ENCODE assay signal across 8 cellular contexts in the genomic region with DNA sequence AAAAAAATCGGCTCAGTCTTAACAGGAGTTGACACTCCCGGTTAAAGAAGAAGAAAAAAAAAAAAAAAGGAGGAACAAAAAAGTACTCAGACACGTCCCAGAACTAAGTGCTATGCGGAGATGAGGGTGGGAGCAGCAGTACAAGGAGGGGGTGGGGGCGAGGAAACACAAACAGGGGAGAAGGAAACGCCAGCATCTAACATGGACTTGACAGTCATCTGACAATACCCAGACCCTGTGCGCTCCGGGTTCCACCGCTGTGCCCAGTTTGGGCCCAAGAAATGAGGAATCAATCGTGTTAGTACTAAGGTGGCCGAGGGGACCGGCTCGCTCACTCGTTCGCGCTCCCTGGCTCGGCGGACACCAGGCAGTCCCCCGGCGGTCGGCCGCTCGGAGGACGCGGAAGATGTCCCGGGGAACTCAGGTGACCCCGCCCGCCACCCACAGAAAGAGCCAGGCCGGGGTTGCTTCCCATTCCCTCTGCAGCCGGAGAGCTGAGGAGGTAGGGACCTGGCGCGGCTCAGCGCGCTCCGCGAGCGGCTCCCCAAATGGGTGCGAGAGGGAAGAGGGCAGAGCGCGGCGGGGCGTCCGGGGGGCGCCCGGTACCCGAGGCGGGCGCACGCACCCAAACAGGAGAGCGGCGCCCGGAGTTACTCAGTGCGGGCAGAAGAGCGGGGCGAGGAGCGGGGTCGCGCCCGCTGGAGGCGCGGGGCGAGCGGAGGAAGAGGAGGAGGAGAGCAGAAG. TPM values are rescaled to one million over a fixed set of nuclear protein-coding genes. Genes with fewer than 3 reads are reported as not detected.
A peak's percentile ranks its signal among the peaks of the same experiment; 100 is the strongest.
DNase-seq lines count a peak whose midpoint lies in the region; ATAC-seq and TF ChIP-seq lines count a peak whose summit lies in the region.

No MANE protein-coding gene starts in this region.

- no peaks in the 10 kb centered on the region for H3K36me3 ChIP-seq in hepatocyte (replicated peaks; ENCODE audit: insufficient read depth, low read depth)
- H3K36me3 ChIP-seq in spleen, result no peaks in the 10 kb centered on the region

- DNase-seq in NCI-H82 (lab: John Stamatoyannopoulos, UW), result peak; percentile 29
- no peak for DNase-seq in NCI-H82 treated with DMSO at 0.1 percent for 48 hours (lab: John Stamatoyannopoulos, UW; ENCODE audit: unreplicated experiment)
- DNase-seq in activated naive CD4-positive, alpha-beta T cell treated with anti-CD3 and anti-CD28 coated beads, Interleukin-2, amount 50 U/mL, for 16 hours, result peak; percentile 26
- peak; percentile 36 for DNase-seq in hepatocyte (ENCODE audit: low spot score)
- DNase-seq in spleen, result no peak

- H2AFZ ChIP-seq in hepatocyte, result peak overlapping the region; percentile 63

- intact Hi-C loops in spleen (cut with DNase I; ENCODE audit: low total_unique reads), result no loop called here

- no peak for TF ChIP-seq POLR2A in spleen (IDR thresholded peaks at IDR 0.05)

- ATAC-seq in GM19397 (IDR thresholded peaks at IDR 0.05; ENCODE audit: unreplicated experiment) (no peak), HG02884 (IDR thresholded peaks at IDR 0.05; ENCODE audit: unreplicated experiment) (no peak), GM18861 (IDR thresholded peaks at IDR 0.05; ENCODE audit: unreplicated experiment) (no peak)

- H3K4me3 ChIP-seq in hepatocyte (peak overlapping the region; percentile 87), spleen (peak overlapping the region; percentile 75 to 91 (median 85))

- peaks cover 19% of the 10 kb centered on the region for H3K4me1 ChIP-seq in hepatocyte (ENCODE audit: insufficient read depth)
- H3K4me1 ChIP-seq in spleen, result peaks cover 14 to 81% (median 44%) of the 10 kb centered on the region in 6 donors

- H3K4me2 ChIP-seq in hepatocyte, result peak overlapping the region; percentile 99

- TF ChIP-seq CTCF in hepatocyte (IDR thresholded peaks at IDR 0.05; ENCODE audit: poor library complexity) (no peak), spleen (IDR thresholded peaks at IDR 0.05 in 8 of 11, conservative IDR thresholded peaks at IDR 0.05 in 3 of 11) (no peak)

- WGBS in hepatocyte (ENCODE audit: low lambda C conversion rate, missing lambda C conversion rate), result 1% methylated on average over 51 of the region's 63 CpGs
- 1% methylated on average over 57 to 63 of the region's 63 CpGs for WGBS in spleen, 5 donors

- peaks cover 54% of the 10 kb centered on the region for H3K79me2 ChIP-seq in hepatocyte

- H3K27ac ChIP-seq in hepatocyte (peak overlapping the region; percentile 92), spleen (peak overlapping the region; percentile 7 to 93 (median 90))

- H4K20me1 ChIP-seq in hepatocyte (ENCODE audit: insufficient read depth, poor library complexity, severe bottlenecking), result no peaks in the 10 kb centered on the region

- H3K9me3 ChIP-seq in hepatocyte (ENCODE audit: low read depth) (no peaks in the 10 kb centered on the region), spleen (no peaks in the 10 kb centered on the region)

- peaks cover 75% of the 10 kb centered on the region for H3K27me3 ChIP-seq in hepatocyte
- H3K27me3 ChIP-seq in spleen (replicated peaks in 1 of 7), result peaks cover 0 to 94% (median 38%) of the 10 kb centered on the region in 7 donors

- H3K9me2 ChIP-seq in hepatocyte (replicated peaks; ENCODE audit: insufficient read depth), result no peaks in the 10 kb centered on the region

RNA-seq across cellular contexts. Expression of a gene that starts 0.6 kb away (rescaled TPM):
- total RNA-seq in hepatocyte, result 4.9 and 5.7 TPM in 2 replicates
- polyA plus RNA-seq in hepatocyte, result 5.3 and 5.7 TPM in 2 replicates
- 10 to 100 TPM; 10.0 to 24.6 (median 15.8) TPM for total RNA-seq in spleen
- polyA plus RNA-seq in spleen, result 1 to 10 TPM; 1.2 to 3.6 (median 1.3) TPM

Comparison
In these comparisons a context has a peak if more than half of its experiments do, and no peak if none do; other contexts are left out.
1. DNase-seq: peak in NCI-H82 (single experiment), activated naive CD4-positive, alpha-beta T cell treated with anti-CD3 and anti-CD28 coated beads, Interleukin-2, amount 50 U/mL, for 16 hours (single experiment) and hepatocyte (single experiment); none in NCI-H82 treated with DMSO at 0.1 percent for 48 hours (single experiment) and spleen (single experiment).